Comparison of ENCODE assay signal across 11 cellular contexts in genomic region chr1:173930541-173930940, GRCh38. TPM values are rescaled to one million over a fixed set of nuclear protein-coding genes. Genes with fewer than 3 reads are reported as not detected.
"Had no signal": no experiment of that assay in that cellular context is flagged by ENCODE, and none has a peak within 500 bp of the region (broad histone marks: within the 10 kb centered on the region; RNA-seq: fewer than 3 reads in every experiment).

No MANE protein-coding gene starts in this region.

RNA-seq across cellular contexts. Expression of gene SERPINC1, which starts 13.4 kb away (rescaled TPM):
- total RNA-seq: dermis blood vessel endothelial cell, dermis microvascular lymphatic vessel endothelial cell, endodermal cell, epithelial cell of proximal tubule, esophagus muscularis mucosa, esophagus squamous epithelium, fibroblast of lung, fibroblast of villous mesenchyme, foreskin keratinocyte, frontal cortex, gastroesophageal sphincter had no signal
- polyA plus RNA-seq: fibroblast of lung had no signal
